11 cellular contexts compared by ENCODE assay signal in genomic region chr21:15293251-15293650, GRCh38.
DNase-seq lines count a peak whose midpoint lies in the region; ATAC-seq and TF ChIP-seq lines count a peak whose summit lies in the region.
"Had no signal": no experiment of that assay in that cellular context is flagged by ENCODE, and none has a peak within 500 bp of the region (broad histone marks: within the 10 kb centered on the region; RNA-seq: fewer than 3 reads in every experiment).

No MANE protein-coding gene starts in this region.

- no peaks in the 10 kb centered on the region for H3K36me3 ChIP-seq in HUES6 (ENCODE audit: control insufficient read depth, insufficient read depth, low read length)
- no peaks in the 10 kb centered on the region for H3K36me3 ChIP-seq in left lung
- no peaks in the 10 kb centered on the region for H3K36me3 ChIP-seq in psoas muscle (ENCODE audit: insufficient read depth in 1 of 2, low read depth in 1 of 2)

- no peaks in the 10 kb centered on the region for H3K4me1 Mint-ChIP-seq in activated T-helper 2 cell treated with anti-CD3 and anti-CD28 coated beads, Interferon-gamma antibody, Interleukin-2, Interleukin-4, amounts not matched to agents 10 μg/mL and 5 μg/mL and 100 μg/mL, durations not matched to agents 14 hours and 24 hours and 36 hours (ENCODE audit: low read depth)
- H3K4me1 Mint-ChIP-seq in stimulated activated effector memory CD8-positive, alpha-beta T cell treated with anti-CD3 and anti-CD28 coated beads, Interleukin-12 subunit alpha, Interleukin-12 subunit beta, amount 100 ng/mL, for 72 hours, result no peaks in the 10 kb centered on the region

- no peaks in the 10 kb centered on the region for H3K9me3 ChIP-seq in HUES6 (ENCODE audit: control insufficient read depth, insufficient read depth, low read depth, low read length)
- H3K9me3 ChIP-seq in left lung, result no peaks in the 10 kb centered on the region
- no peaks in the 10 kb centered on the region for H3K9me3 ChIP-seq in psoas muscle

- H3K4me3 ChIP-seq in HUES6 (ENCODE audit: low read depth, low read length), result no peak overlapping the region
- no peak overlapping the region for H3K4me3 ChIP-seq in cardiac fibroblast (replicated peaks in 1 of 2; ENCODE audit: low read depth in 2 of 2, low read length in 2 of 2)
- H3K4me3 ChIP-seq in left lung, result no peak overlapping the region
- H3K4me3 ChIP-seq in psoas muscle, result no peak overlapping the region

- H3K9me3 Mint-ChIP-seq in activated T-helper 2 cell treated with anti-CD3 and anti-CD28 coated beads, Interferon-gamma antibody, Interleukin-2, Interleukin-4, amounts not matched to agents 10 μg/mL and 5 μg/mL and 100 μg/mL, durations not matched to agents 14 hours and 24 hours and 36 hours, result no peaks in the 10 kb centered on the region
- H3K9me3 Mint-ChIP-seq in stimulated activated effector memory CD8-positive, alpha-beta T cell treated with anti-CD3 and anti-CD28 coated beads, Interleukin-12 subunit alpha, Interleukin-12 subunit beta, amount 100 ng/mL, for 72 hours, result no peaks in the 10 kb centered on the region

- peak; percentile 34 for DNase-seq in AG08395 (ENCODE audit: low spot score)
- DNase-seq in cardiac fibroblast (ENCODE audit: low read depth in 2 of 2), result peak; percentile 90 to 94
- no peak for DNase-seq in left lung
- no peak for DNase-seq in activated T-helper 2 cell treated with anti-CD3 and anti-CD28 coated beads, Interferon-gamma antibody, Interleukin-2, Interleukin-4, amounts not matched to agents 10 μg/mL and 5 μg/mL and 100 μg/mL, durations not matched to agents 14 hours and 24 hours and 36 hours (ENCODE audit: low spot score)
- DNase-seq in stimulated activated effector memory CD8-positive, alpha-beta T cell treated with anti-CD3 and anti-CD28 coated beads, Interleukin-12 subunit alpha, Interleukin-12 subunit beta, amount 100 ng/mL, for 72 hours (ENCODE audit: low spot score in 2 of 2), result no peak
- no peak for DNase-seq in T-helper 2 cell
- no peak for DNase-seq in psoas muscle
- DNase-seq: activated naive CD4-positive, alpha-beta T cell treated with Interleukin-2 at 50 U/mL for 16 hours; DMS79 treated with DMSO at 0.1 percent for 48 hours; Karpas-422 had no signal

- no peak overlapping the region for H3K9ac ChIP-seq in HUES6 (ENCODE audit: low read length)

- H3K27me3 Mint-ChIP-seq in activated T-helper 2 cell treated with anti-CD3 and anti-CD28 coated beads, Interferon-gamma antibody, Interleukin-2, Interleukin-4, amounts not matched to agents 10 μg/mL and 5 μg/mL and 100 μg/mL, durations not matched to agents 14 hours and 24 hours and 36 hours (ENCODE audit: low read depth), result no peaks in the 10 kb centered on the region

- no peaks in the 10 kb centered on the region for H3K27me3 ChIP-seq in HUES6 (ENCODE audit: control insufficient read depth, insufficient read depth, low read length)
- H3K27me3 ChIP-seq in left lung, result no peaks in the 10 kb centered on the region
- no peaks in the 10 kb centered on the region for H3K27me3 ChIP-seq in psoas muscle (ENCODE audit: insufficient read depth in 3 of 3, low read length in 2 of 3)

- no peak overlapping the region for H3K4me3 Mint-ChIP-seq in activated T-helper 2 cell treated with anti-CD3 and anti-CD28 coated beads, Interferon-gamma antibody, Interleukin-2, Interleukin-4, amounts not matched to agents 10 μg/mL and 5 μg/mL and 100 μg/mL, durations not matched to agents 14 hours and 24 hours and 36 hours (ENCODE audit: low read depth)
- H3K4me3 Mint-ChIP-seq in stimulated activated effector memory CD8-positive, alpha-beta T cell treated with anti-CD3 and anti-CD28 coated beads, Interleukin-12 subunit alpha, Interleukin-12 subunit beta, amount 100 ng/mL, for 72 hours, result no peak overlapping the region

- H3K4me1 ChIP-seq in HUES6 (ENCODE audit: control insufficient read depth, insufficient read depth, low read length) (peaks cover 35% of the 10 kb centered on the region), left lung (no peaks in the 10 kb centered on the region), psoas muscle (no peaks in the 10 kb centered on the region)

- TF ChIP-seq CTCF in cardiac fibroblast (IDR thresholded peaks at IDR 0.05; ENCODE audit: low read depth, low read length) (no peak), left lung (IDR thresholded peaks at IDR 0.05) (no peak), psoas muscle (IDR thresholded peaks at IDR 0.05) (no peak)

- intact Hi-C loops in left lung (cut with DNase I) (no loop called here), psoas muscle (cut with DNase I) (no loop called here)
- intact Hi-C loops in activated T-helper 2 cell treated with anti-CD3 and anti-CD28 coated beads, Interferon-gamma antibody, Interleukin-2, Interleukin-4, amounts not matched to agents 10 μg/mL and 5 μg/mL and 100 μg/mL, durations not matched to agents 14 hours and 24 hours and 36 hours (cut with micrococcal nuclease), result no loop called here

- H3K27ac ChIP-seq in HUES6 (ENCODE audit: low read depth, low read length), result peak overlapping the region; percentile 46; the same call in 1 of the 2 replicates
- H3K27ac ChIP-seq in left lung, result no peak overlapping the region
- H3K27ac ChIP-seq in psoas muscle, result no peak overlapping the region

- no peak overlapping the region for H3K27ac Mint-ChIP-seq in activated T-helper 2 cell treated with anti-CD3 and anti-CD28 coated beads, Interferon-gamma antibody, Interleukin-2, Interleukin-4, amounts not matched to agents 10 μg/mL and 5 μg/mL and 100 μg/mL, durations not matched to agents 14 hours and 24 hours and 36 hours
- H3K27ac Mint-ChIP-seq in stimulated activated effector memory CD8-positive, alpha-beta T cell treated with anti-CD3 and anti-CD28 coated beads, Interleukin-12 subunit alpha, Interleukin-12 subunit beta, amount 100 ng/mL, for 72 hours, result no peak overlapping the region

- ATAC-seq in left lung, result peak; percentile 68
- no peak for ATAC-seq in stimulated activated effector memory CD8-positive, alpha-beta T cell treated with anti-CD3 and anti-CD28 coated beads, Interleukin-12 subunit alpha, Interleukin-12 subunit beta, amount 100 ng/mL, for 72 hours
- ATAC-seq in psoas muscle, result no peak

- H3K36me3 Mint-ChIP-seq in activated T-helper 2 cell treated with anti-CD3 and anti-CD28 coated beads, Interferon-gamma antibody, Interleukin-2, Interleukin-4, amounts not matched to agents 10 μg/mL and 5 μg/mL and 100 μg/mL, durations not matched to agents 14 hours and 24 hours and 36 hours (ENCODE audit: low read depth), result no peaks in the 10 kb centered on the region
- no peaks in the 10 kb centered on the region for H3K36me3 Mint-ChIP-seq in stimulated activated effector memory CD8-positive, alpha-beta T cell treated with anti-CD3 and anti-CD28 coated beads, Interleukin-12 subunit alpha, Interleukin-12 subunit beta, amount 100 ng/mL, for 72 hours

Comparison
In these comparisons a context has a peak if more than half of its experiments do, and no peak if none do; other contexts are left out.
1. DNase-seq: peak in AG08395 (single experiment) and cardiac fibroblast (2 of 2); none in left lung (0 of 2), activated T-helper 2 cell treated with anti-CD3 and anti-CD28 coated beads, Interferon-gamma antibody, Interleukin-2, Interleukin-4, amounts not matched to agents 10 μg/mL and 5 μg/mL and 100 μg/mL, durations not matched to agents 14 hours and 24 hours and 36 hours (single experiment), stimulated activated effector memory CD8-positive, alpha-beta T cell treated with anti-CD3 and anti-CD28 coated beads, Interleukin-12 subunit alpha, Interleukin-12 subunit beta, amount 100 ng/mL, for 72 hours (0 of 2), T-helper 2 cell (0 of 5) and psoas muscle (0 of 2).